14 cellular contexts compared by ENCODE assay signal in genomic region chr12:18284461-18284860, GRCh38. TPM values are rescaled to one million over a fixed set of nuclear protein-coding genes. Genes with fewer than 3 reads are reported as not detected.
"Had no signal": no experiment of that assay in that cellular context is flagged by ENCODE, and none has a peak within 500 bp of the region (broad histone marks: within the 10 kb centered on the region; RNA-seq: fewer than 3 reads in every experiment).

No MANE protein-coding gene starts in this region.

- H3K4me1 ChIP-seq: pancreas, thyroid gland had no signal

- H3K4me3 ChIP-seq: pancreas, sigmoid colon, thyroid gland had no signal

- H3K9me3 ChIP-seq: pancreas, thyroid gland had no signal

- DNase-seq: activated CD4-positive, alpha-beta memory T cell treated with anti-CD3 and anti-CD28 coated beads for 36 hours; activated CD8-positive, alpha-beta memory T cell treated with anti-CD3 and anti-CD28 coated beads, Interleukin-2, amount 10 ng/mL, durations not matched to agents 7 days and 5 days; activated T-cell treated with anti-CD3 and anti-CD28 coated beads, Interleukin-2, amount 50 U/mL, for 24 hours; effector memory CD8-positive, alpha-beta T cell; glutamatergic neuron; pancreas; sigmoid colon; stimulated activated CD4-positive, alpha-beta T cell treated with anti-CD3 and anti-CD28 coated beads, Interleukin-2, amount 100 ng/mL, for 24 hours; thyroid gland had no signal

- H3K27ac ChIP-seq: pancreas, thyroid gland, VCaP had no signal

- H3K27me3 ChIP-seq: pancreas, sigmoid colon, thyroid gland had no signal

- H3K36me3 ChIP-seq: pancreas, sigmoid colon, thyroid gland had no signal

- H3K36me3 Mint-ChIP-seq: activated CD4-positive, alpha-beta memory T cell treated with anti-CD3 and anti-CD28 coated beads for 36 hours; activated CD8-positive, alpha-beta memory T cell treated with anti-CD3 and anti-CD28 coated beads, Interleukin-2, amount 10 ng/mL, durations not matched to agents 7 days and 5 days; activated naive CD4-positive, alpha-beta T cell treated with anti-CD3 and anti-CD28 coated beads, Interleukin-2, amount 50 U/mL, for 24 hours had no signal

- ATAC-seq: activated CD8-positive, alpha-beta memory T cell treated with anti-CD3 and anti-CD28 coated beads, Interleukin-2, amount 10 ng/mL, durations not matched to agents 7 days and 5 days; effector memory CD8-positive, alpha-beta T cell; pancreas had no signal

- H3K4me3 Mint-ChIP-seq: activated CD4-positive, alpha-beta memory T cell treated with anti-CD3 and anti-CD28 coated beads for 36 hours; activated CD8-positive, alpha-beta memory T cell treated with anti-CD3 and anti-CD28 coated beads, Interleukin-2, amount 10 ng/mL, durations not matched to agents 7 days and 5 days; activated naive CD4-positive, alpha-beta T cell treated with anti-CD3 and anti-CD28 coated beads, Interleukin-2, amount 50 U/mL, for 24 hours; activated T-cell treated with anti-CD3 and anti-CD28 coated beads, Interleukin-2, amount 50 U/mL, for 24 hours; central memory CD8-positive, alpha-beta T cell; effector memory CD8-positive, alpha-beta T cell had no signal

- H3K27ac Mint-ChIP-seq: activated CD4-positive, alpha-beta memory T cell treated with anti-CD3 and anti-CD28 coated beads for 36 hours; activated CD8-positive, alpha-beta memory T cell treated with anti-CD3 and anti-CD28 coated beads, Interleukin-2, amount 10 ng/mL, durations not matched to agents 7 days and 5 days; activated naive CD4-positive, alpha-beta T cell treated with anti-CD3 and anti-CD28 coated beads, Interleukin-2, amount 50 U/mL, for 24 hours; activated T-cell treated with anti-CD3 and anti-CD28 coated beads, Interleukin-2, amount 50 U/mL, for 24 hours; effector memory CD8-positive, alpha-beta T cell had no signal

- H3K4me1 Mint-ChIP-seq: activated CD8-positive, alpha-beta memory T cell treated with anti-CD3 and anti-CD28 coated beads, Interleukin-2, amount 10 ng/mL, durations not matched to agents 7 days and 5 days; activated naive CD4-positive, alpha-beta T cell treated with anti-CD3 and anti-CD28 coated beads, Interleukin-2, amount 50 U/mL, for 24 hours; central memory CD8-positive, alpha-beta T cell had no signal

- H3K27me3 Mint-ChIP-seq: activated CD4-positive, alpha-beta memory T cell treated with anti-CD3 and anti-CD28 coated beads for 36 hours; activated CD8-positive, alpha-beta memory T cell treated with anti-CD3 and anti-CD28 coated beads, Interleukin-2, amount 10 ng/mL, durations not matched to agents 7 days and 5 days; activated naive CD4-positive, alpha-beta T cell treated with anti-CD3 and anti-CD28 coated beads, Interleukin-2, amount 50 U/mL, for 24 hours; activated T-cell treated with anti-CD3 and anti-CD28 coated beads, Interleukin-2, amount 50 U/mL, for 24 hours; central memory CD8-positive, alpha-beta T cell; effector memory CD8-positive, alpha-beta T cell had no signal

RNA-seq across cellular contexts. Expression of gene PIK3C2G, which starts 23.1 kb away (rescaled TPM):
- total RNA-seq: activated CD4-positive, alpha-beta memory T cell treated with anti-CD3 and anti-CD28 coated beads for 36 hours; activated CD8-positive, alpha-beta memory T cell treated with anti-CD3 and anti-CD28 coated beads, Interleukin-2, amount 10 ng/mL, durations not matched to agents 7 days and 5 days; T-helper 1 cell treated with Interleukin-12 subunit alpha and Interleukin-12 subunit beta and Interleukin-4 antibody, amounts not matched to agents 30 ng/mL and 1 ng/mL, for 36 hours had no signal
- polyA plus RNA-seq: neural cell had no signal
